2 cellular contexts compared by ENCODE assay signal in genomic region chr1:197927908-197928665, GRCh38.
TF ChIP-seq lines count a peak whose summit lies in the region.

No MANE protein-coding gene starts in this region.

TF ChIP-seq in H1, 55 proteins besides CTCF, POLR2A, EP300 and RAD21:
- no peak for TF ChIP-seq PHF8 (conservative IDR thresholded peaks at IDR 0.05; ENCODE audit: low read depth, low read length)
- TF ChIP-seq ZNF274 (IDR thresholded peaks at IDR 0.05; ENCODE audit: borderline replicate concordance, extremely low read depth, low read length), result no peak
- TF ChIP-seq GTF2F1 (IDR thresholded peaks at IDR 0.05; ENCODE audit: borderline replicate concordance, low read depth, low read length), result no peak
- no peak for TF ChIP-seq E2F6 (IDR thresholded peaks at IDR 0.05)
TF ChIP-seq in H1: peak in this region for 0.

TF ChIP-seq in GM12891, 5 proteins besides CTCF, POLR2A, EP300 and RAD21:
- TF ChIP-seq SPI1 (IDR thresholded peaks at IDR 0.05; ENCODE audit: low read depth, low read length) (no peak), POU2F2 (IDR thresholded peaks at IDR 0.05; ENCODE audit: low read depth, low read length) (no peak), TAF1 (IDR thresholded peaks at IDR 0.05; ENCODE audit: low read depth, low read length) (no peak), PAX5 (IDR thresholded peaks at IDR 0.05; ENCODE audit: insufficient read depth, low read length, severe bottlenecking) (no peak), POLR2AphosphoS5 (IDR thresholded peaks at IDR 0.05; ENCODE audit: low read depth, low read length) (no peak)
